31 cellular contexts compared by ENCODE assay signal in genomic region chr4:2886161-2886560, GRCh38. TPM values are rescaled to one million over a fixed set of nuclear protein-coding genes. Genes with fewer than 3 reads are reported as not detected.
A peak's percentile ranks its signal among the peaks of the same experiment; 100 is the strongest.
DNase-seq lines count a peak whose midpoint lies in the region; ATAC-seq and TF ChIP-seq lines count a peak whose summit lies in the region.
"Had no signal": no experiment of that assay in that cellular context is flagged by ENCODE, and none has a peak within 500 bp of the region (broad histone marks: within the 10 kb centered on the region; RNA-seq: fewer than 3 reads in every experiment).

No MANE protein-coding gene starts in this region.

- H3K9me3 Mint-ChIP-seq in activated T-helper 2 cell treated with anti-CD3 and anti-CD28 coated beads, Interferon-gamma antibody, Interleukin-2, Interleukin-4, amounts not matched to agents 10 μg/mL and 5 μg/mL and 100 μg/mL, durations not matched to agents 14 hours and 24 hours and 36 hours: no peaks in the 10 kb centered on the region
- H3K9me3 Mint-ChIP-seq: CD4-positive, CD25-positive, alpha-beta regulatory T cell; neural crest cell; stimulated activated naive CD8-positive, alpha-beta T cell treated with anti-CD3 and anti-CD28 coated beads, Interleukin-15, amount 100 ng/mL, for 72 hours had no signal

- no peaks in the 10 kb centered on the region for H3K27me3 ChIP-seq in neural cell (ENCODE audit: insufficient read depth, low read depth, low read length)
- H3K27me3 ChIP-seq: adrenal gland, body of pancreas, pancreas, SJCRH30 had no signal

- no peaks in the 10 kb centered on the region for H3K9me2 ChIP-seq in neural cell (ENCODE audit: insufficient read depth, low read length)

- no peak for TF ChIP-seq RAD21 in neural cell (conservative IDR thresholded peaks at IDR 0.05)

- intact Hi-C loops in Right ventricle myocardium inferior (cut with DNase I): loop anchor here (5.0 kb wide), 1 partner anchor 34 kb away; no protein-coding TSS in a partner anchor
- intact Hi-C loops in left ventricle myocardium superior (cut with micrococcal nuclease): no loop called here
- intact Hi-C loops in activated T-helper 2 cell treated with anti-CD3 and anti-CD28 coated beads, Interferon-gamma antibody, Interleukin-2, Interleukin-4, amounts not matched to agents 10 μg/mL and 5 μg/mL and 100 μg/mL, durations not matched to agents 14 hours and 24 hours and 36 hours (cut with micrococcal nuclease): no loop called here

- H3K27ac Mint-ChIP-seq in activated T-helper 2 cell treated with anti-CD3 and anti-CD28 coated beads, Interferon-gamma antibody, Interleukin-2, Interleukin-4, amounts not matched to agents 10 μg/mL and 5 μg/mL and 100 μg/mL, durations not matched to agents 14 hours and 24 hours and 36 hours: peak overlapping the region; percentile 50
- H3K27ac Mint-ChIP-seq: stimulated activated naive CD8-positive, alpha-beta T cell treated with anti-CD3 and anti-CD28 coated beads, Interleukin-15, amount 100 ng/mL, for 72 hours had no signal

- DNase-seq in Right ventricle myocardium inferior (ENCODE audit: missing footprints) (no peak), left ventricle myocardium superior (no peak), NCI-H1694 treated with DMSO at 0.1 percent for 48 hours (lab: John Stamatoyannopoulos, UW) (peak; percentile 55), cerebellar nuclear complex (lab: John Stamatoyannopoulos, UW) (no peak), foreskin melanocyte (no peak), GM10266 (ENCODE audit: extremely low spot score) (no peak)
- DNase-seq in activated T-helper 2 cell treated with anti-CD3 and anti-CD28 coated beads, Interferon-gamma antibody, Interleukin-2, Interleukin-4, amounts not matched to agents 10 μg/mL and 5 μg/mL and 100 μg/mL, durations not matched to agents 14 hours and 24 hours and 36 hours (ENCODE audit: low spot score): no peak
- DNase-seq: activated CD4-positive, alpha-beta T cell treated with anti-CD3 and anti-CD28 coated beads for 48 hours; activated naive CD4-positive, alpha-beta T cell treated with Interleukin-2 at 50 U/mL for 16 hours; body of pancreas; CD4-positive, CD25-positive, alpha-beta regulatory T cell; effector CD8-positive, alpha-beta T cell; H7; hypothalamus; KBM-7; left colon; NCI-H1092; NCI-H1930; NCI-H748 treated with DMSO at 0.1 percent for 48 hours; pancreas; SJCRH30; stimulated activated CD4-positive, alpha-beta T cell treated with anti-CD3 and anti-CD28 coated beads, Interleukin-1b, Interleukin-23, amount 100 ng/mL, for 48 hours; stimulated activated naive CD8-positive, alpha-beta T cell treated with anti-CD3 and anti-CD28 coated beads, Interleukin-15, amount 100 ng/mL, for 72 hours; SW 1271; T-helper 9 cell had no signal

- ATAC-seq in Right ventricle myocardium inferior (peak; percentile 32), left ventricle myocardium superior (no peak)
- ATAC-seq: A549; body of pancreas; GM12878; left colon; stimulated activated naive CD8-positive, alpha-beta T cell treated with anti-CD3 and anti-CD28 coated beads, Interleukin-15, amount 100 ng/mL, for 72 hours had no signal

- peaks cover 3% of the 10 kb centered on the region for H3F3A ChIP-seq in neural cell (ENCODE audit: insufficient read depth, low read length, poor library complexity, severe bottlenecking)

- H3K4me1 Mint-ChIP-seq in activated T-helper 2 cell treated with anti-CD3 and anti-CD28 coated beads, Interferon-gamma antibody, Interleukin-2, Interleukin-4, amounts not matched to agents 10 μg/mL and 5 μg/mL and 100 μg/mL, durations not matched to agents 14 hours and 24 hours and 36 hours (ENCODE audit: low read depth): no peaks in the 10 kb centered on the region
- H3K4me1 Mint-ChIP-seq: stimulated activated naive CD8-positive, alpha-beta T cell treated with anti-CD3 and anti-CD28 coated beads, Interleukin-15, amount 100 ng/mL, for 72 hours had no signal

- H3K9me3 ChIP-seq in neural cell (ENCODE audit: low read length): no peaks in the 10 kb centered on the region
- H3K9me3 ChIP-seq: A549, adrenal gland, body of pancreas, pancreas, SJCRH30, thoracic aorta had no signal

- H2AFZ ChIP-seq in neural cell (ENCODE audit: low read depth, low read length): no peak overlapping the region

- peaks cover 5% of the 10 kb centered on the region for H3K79me2 ChIP-seq in neural cell (replicated peaks; ENCODE audit: insufficient read depth, low read length)

- H3K27ac ChIP-seq in neural cell (ENCODE audit: low read length): peak overlapping the region; percentile 20
- H3K27ac ChIP-seq: A549, adrenal gland, body of pancreas, pancreas, SJCRH30, thoracic aorta had no signal

- no peaks in the 10 kb centered on the region for H4K20me1 ChIP-seq in neural cell (ENCODE audit: insufficient read depth)

- H3K4me3 Mint-ChIP-seq in activated T-helper 2 cell treated with anti-CD3 and anti-CD28 coated beads, Interferon-gamma antibody, Interleukin-2, Interleukin-4, amounts not matched to agents 10 μg/mL and 5 μg/mL and 100 μg/mL, durations not matched to agents 14 hours and 24 hours and 36 hours (ENCODE audit: low read depth): no peak overlapping the region
- H3K4me3 Mint-ChIP-seq: CD4-positive, CD25-positive, alpha-beta regulatory T cell; neural crest cell; stimulated activated naive CD8-positive, alpha-beta T cell treated with anti-CD3 and anti-CD28 coated beads, Interleukin-15, amount 100 ng/mL, for 72 hours had no signal

- TF ChIP-seq EP300 in neural cell (conservative IDR thresholded peaks at IDR 0.05; ENCODE audit: poor library complexity, severe bottlenecking): no peak

- no peak overlapping the region for H3K9ac ChIP-seq in neural cell (ENCODE audit: low read length)

- no peak for TF ChIP-seq CTCF in neural cell (IDR thresholded peaks at IDR 0.05; ENCODE audit: poor library complexity, severe bottlenecking)
- no peak for TF ChIP-seq CTCF in GM10266 (IDR thresholded peaks at IDR 0.05; ENCODE audit: control insufficient read depth, insufficient read depth, low read depth, missing control alignments)

- peaks cover 57% of the 10 kb centered on the region for H3K36me3 Mint-ChIP-seq in activated T-helper 2 cell treated with anti-CD3 and anti-CD28 coated beads, Interferon-gamma antibody, Interleukin-2, Interleukin-4, amounts not matched to agents 10 μg/mL and 5 μg/mL and 100 μg/mL, durations not matched to agents 14 hours and 24 hours and 36 hours (ENCODE audit: low read depth)

- no peak overlapping the region for H3K4me3 ChIP-seq in neural cell (ENCODE audit: low read length)
- H3K4me3 ChIP-seq: A549, adrenal gland, body of pancreas, GM12878, pancreas, SJCRH30, thoracic aorta had no signal

- no peaks in the 10 kb centered on the region for H3K27me3 Mint-ChIP-seq in activated T-helper 2 cell treated with anti-CD3 and anti-CD28 coated beads, Interferon-gamma antibody, Interleukin-2, Interleukin-4, amounts not matched to agents 10 μg/mL and 5 μg/mL and 100 μg/mL, durations not matched to agents 14 hours and 24 hours and 36 hours (ENCODE audit: low read depth)
- H3K27me3 Mint-ChIP-seq: CD4-positive, CD25-positive, alpha-beta regulatory T cell; stimulated activated naive CD8-positive, alpha-beta T cell treated with anti-CD3 and anti-CD28 coated beads, Interleukin-15, amount 100 ng/mL, for 72 hours had no signal

- no peak overlapping the region for H3K4me2 ChIP-seq in neural cell (ENCODE audit: low read length)
- H3K4me2 ChIP-seq: A549 had no signal

- no peaks in the 10 kb centered on the region for H3K36me3 ChIP-seq in neural cell (ENCODE audit: insufficient read depth, low read length)

TF ChIP-seq in neural cell, 6 proteins besides CTCF, POLR2A, EP300 and RAD21:
- TF ChIP-seq EZH2 (IDR thresholded peaks at IDR 0.05; ENCODE audit: borderline replicate concordance, insufficient read depth, low read length, poor library complexity, severe bottlenecking) (no peak), MXI1 (conservative IDR thresholded peaks at IDR 0.05; ENCODE audit: poor library complexity, severe bottlenecking) (no peak), SMC3 (conservative IDR thresholded peaks at IDR 0.05; ENCODE audit: poor library complexity) (no peak), REST (IDR thresholded peaks at IDR 0.05; ENCODE audit: borderline replicate concordance) (no peak), TAF1 (IDR thresholded peaks at IDR 0.05; ENCODE audit: low read depth) (no peak), POLR2AphosphoS5 (IDR thresholded peaks at IDR 0.05) (no peak)

RNA-seq across cellular contexts. Expression of gene ADD1, which starts 42.5 kb away (rescaled TPM):
- total RNA-seq in Right ventricle myocardium inferior: 231 TPM
- 228 TPM for total RNA-seq in left ventricle myocardium superior
- 240 and 242 TPM in 2 replicates for total RNA-seq in activated T-helper 2 cell treated with anti-CD3 and anti-CD28 coated beads, Interferon-gamma antibody, Interleukin-2, Interleukin-4, amounts not matched to agents 10 μg/mL and 5 μg/mL and 100 μg/mL, durations not matched to agents 14 hours and 24 hours and 36 hours
- polyA plus RNA-seq in neural cell: 180 and 190 TPM in 2 replicates
- 214 and 218 TPM in 2 replicates for polyA minus RNA-seq in neural cell
